In the genomic region with DNA sequence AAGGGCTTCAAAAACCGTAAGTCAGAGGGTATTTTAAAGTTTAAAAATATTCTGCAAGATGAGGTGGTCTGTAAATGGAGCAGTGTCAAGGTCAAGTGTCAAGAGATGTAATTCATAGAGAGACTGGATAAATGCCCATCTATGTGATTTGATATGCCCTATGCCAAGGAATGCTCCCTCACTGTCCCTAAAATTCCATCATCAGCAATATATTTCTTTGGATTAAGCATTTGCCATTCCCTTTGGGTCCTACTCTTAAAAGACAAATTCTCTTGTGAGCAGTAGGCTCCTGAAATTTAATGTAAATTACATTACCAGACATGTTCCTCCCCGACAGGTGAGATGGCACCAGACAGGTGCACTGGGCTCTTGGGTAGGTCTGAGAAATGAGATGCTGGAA, we compare ENCODE assay signal across 21 cellular contexts. TPM values are rescaled to one million over a fixed set of nuclear protein-coding genes. Genes with fewer than 3 reads are reported as not detected.
DNase-seq lines count a peak whose midpoint lies in the region; ATAC-seq, FAIRE-seq and TF ChIP-seq lines count a peak whose summit lies in the region.
"Had no signal": no experiment of that assay in that cellular context is flagged by ENCODE, and none has a peak within 500 bp of the region (broad histone marks: within the 10 kb centered on the region; RNA-seq: fewer than 3 reads in every experiment).

No MANE protein-coding gene starts in this region.

- no peak overlapping the region for H4K5ac ChIP-seq in H9 (ENCODE audit: insufficient read length, low read depth, low read length)

- H3K9ac ChIP-seq in H9 (ENCODE audit: extremely low read depth, insufficient read length, low read length) (no peak overlapping the region), K562 (ENCODE audit: insufficient read depth in 1 of 2, low read depth in 2 of 2, low read length in 2 of 2) (no peak overlapping the region)

- no TSS peak for BruUV-seq in K562 (replicated peaks; lab: Mats Ljungman, UMichigan)

- H2AK5ac ChIP-seq in H9 (ENCODE audit: insufficient read length, low read length), result no peak overlapping the region

- no peak overlapping the region for H3K23ac ChIP-seq in H9 (ENCODE audit: insufficient read length, low read depth, low read length)

- in situ Hi-C loops in K562 (cut with MboI), result no loop called here

- intact Hi-C loops in K562 (cut with micrococcal nuclease), result no loop called here
- intact Hi-C loops in upper lobe of right lung (cut with DNase I), result no loop called here

- H2BK20ac ChIP-seq in H9 (ENCODE audit: low read depth, low read length, poor library complexity, severe bottlenecking), result no peak overlapping the region

- no peak overlapping the region for H2BK15ac ChIP-seq in H9 (ENCODE audit: low read depth, low read length)

- no peaks in the 10 kb centered on the region for H3K9me1 ChIP-seq in K562 (ENCODE audit: control insufficient read depth, insufficient read depth, low read length)

- H3K9me3 ChIP-seq in H9 (ENCODE audit: control insufficient read depth, low read depth, low read length), result no peaks in the 10 kb centered on the region
- no peaks in the 10 kb centered on the region for H3K9me3 ChIP-seq in K562 (replicated peaks; ENCODE audit: control insufficient read depth, insufficient read depth, low read depth, low read length)
- no peaks in the 10 kb centered on the region for H3K9me3 ChIP-seq in osteoblast (ENCODE audit: low read depth, low read length)
- no peaks in the 10 kb centered on the region for H3K9me3 ChIP-seq in upper lobe of right lung
- H3K9me3 ChIP-seq: HAP-1 had no signal

- TF ChIP-seq EP300 in K562 (IDR thresholded peaks at IDR 0.05; ENCODE audit: low read length), result no peak

- H3K27me3 ChIP-seq in H9 (ENCODE audit: insufficient read depth, low read length), result no peaks in the 10 kb centered on the region
- no peaks in the 10 kb centered on the region; a peak in 1 of 5 replicates for H3K27me3 ChIP-seq in K562 (ENCODE audit: control insufficient read depth in 2 of 2, insufficient read depth in 2 of 2, low read length in 2 of 2)
- H3K27me3 ChIP-seq in osteoblast (ENCODE audit: insufficient read depth, low read length), result no peaks in the 10 kb centered on the region
- no peaks in the 10 kb centered on the region for H3K27me3 ChIP-seq in upper lobe of right lung

- no peak for TF ChIP-seq POLR2A in K562 (conservative IDR thresholded peaks at IDR 0.05)

- H3K4me2 ChIP-seq in H9 (ENCODE audit: insufficient read depth, insufficient read length, low read length), result no peak overlapping the region
- no peak overlapping the region for H3K4me2 ChIP-seq in K562 (ENCODE audit: insufficient read depth, low read length)
- no peak overlapping the region for H3K4me2 ChIP-seq in osteoblast (ENCODE audit: insufficient read depth, low read length)

- DNase-seq in H9, result no peak
- no peak for DNase-seq in K562 (ENCODE audit: extremely low read depth in 1 of 4, low spot score in 3 of 4)
- DNase-seq in osteoblast (ENCODE audit: insufficient read length, low spot score, missing footprints), result peak; percentile 31
- DNase-seq in effector CD8-positive, alpha-beta T cell (lab: John Stamatoyannopoulos, UW), result no peak
- no peak for DNase-seq in D341Med (ENCODE audit: low spot score)
- DNase-seq in CD1c-positive myeloid dendritic cell (ENCODE audit: extremely low spot score), result no peak
- no peak for DNase-seq in upper lobe of right lung
- DNase-seq: AML-193; Calu3; CD8-positive, alpha-beta T cell; DMS 273 treated with DMSO at 0.1 percent for 48 hours; DMS53; DND-41; EL; GOT3; IMR-90; KBM-7 had no signal

- POLR2A ChIA-PET in K562 (lab: Yijun Ruan, JAX), result no interaction called here

- no peak for FAIRE-seq in K562 (lab: Jason Lieb, UNC)
- FAIRE-seq: A204.1, GM12878 had no signal

- no peak overlapping the region for H3K4me3 Mint-ChIP-seq in H9
- H3K4me3 Mint-ChIP-seq: CD8-positive, alpha-beta T cell had no signal

- H4K20me1 ChIP-seq in H9 (ENCODE audit: control insufficient read depth, insufficient read depth, insufficient read length), result no peaks in the 10 kb centered on the region
- H4K20me1 ChIP-seq in K562 (replicated peaks; ENCODE audit: control insufficient read depth, insufficient read depth, low read length), result no peaks in the 10 kb centered on the region
- no peaks in the 10 kb centered on the region for H4K20me1 ChIP-seq in osteoblast (ENCODE audit: insufficient read depth, low read length)

- H3K79me1 ChIP-seq in H9 (ENCODE audit: insufficient read depth, low read depth, low read length, poor library complexity, severe bottlenecking), result no peaks in the 10 kb centered on the region

- H3K4me1 Mint-ChIP-seq in H9, result peaks cover 26% of the 10 kb centered on the region in 2 experiments

- H3K9me3 Mint-ChIP-seq in H9, result no peaks in the 10 kb centered on the region
- H3K9me3 Mint-ChIP-seq: CD8-positive, alpha-beta T cell had no signal

- TF ChIP-seq RAD21 in K562 (CRISPR knock-in tag; conservative IDR thresholded peaks at IDR 0.05 in 1 of 2, IDR thresholded peaks at IDR 0.05 in 1 of 2), result no peak

- H3T11ph ChIP-seq in H9 (ENCODE audit: low read length), result no peak overlapping the region

- TF ChIP-seq CTCF in H9 (conservative IDR thresholded peaks at IDR 0.05), result no peak
- no peak for TF ChIP-seq CTCF in K562 (IDR thresholded peaks at IDR 0.05 in 2 of 3, conservative IDR thresholded peaks at IDR 0.05 in 1 of 3; ENCODE audit: insufficient read depth in 2 of 3, low read depth in 1 of 3, low read length in 3 of 3)
- TF ChIP-seq CTCF in osteoblast (IDR thresholded peaks at IDR 0.05; ENCODE audit: extremely low read depth, low read depth, low read length), result no peak
- no peak for TF ChIP-seq CTCF in upper lobe of right lung (IDR thresholded peaks at IDR 0.05)

- H3K18ac ChIP-seq in H9 (ENCODE audit: insufficient read length, low read depth, low read length), result peak overlapping the region; percentile 15

- no peak overlapping the region for H3K4ac ChIP-seq in H9 (ENCODE audit: low read depth, low read length)

- no peak overlapping the region for H2BK12ac ChIP-seq in H9 (ENCODE audit: insufficient read length, low read depth, low read length)

- H3K56ac ChIP-seq in H9 (ENCODE audit: insufficient read length, low read depth, low read length), result no peak overlapping the region

- CTCF ChIA-PET in K562 (lab: Yijun Ruan, JAX; ENCODE audit: low intra/inter-chr PET ratio), result no interaction called here

- no peaks in the 10 kb centered on the region for H3K79me2 ChIP-seq in H9 (ENCODE audit: insufficient read depth, low read length)
- H3K79me2 ChIP-seq in K562 (ENCODE audit: control insufficient read depth, insufficient read depth, low read length), result no peaks in the 10 kb centered on the region
- no peaks in the 10 kb centered on the region for H3K79me2 ChIP-seq in osteoblast (ENCODE audit: insufficient read depth, low read length)

- H3K27ac Mint-ChIP-seq in H9, result no peak overlapping the region
- H3K27ac Mint-ChIP-seq: CD8-positive, alpha-beta T cell had no signal

- no CpG with 5 or more reads among the region's 2 CpGs for WGBS in H9 (ENCODE audit: extremely low coverage, insufficient read length, low lambda C conversion rate)
- 38% methylated on average over 2 of the region's 2 CpGs for WGBS in K562 (ENCODE audit: insufficient coverage, low coverage, missing lambda C conversion rate)

- H4K91ac ChIP-seq in H9 (ENCODE audit: insufficient read length, low read depth, low read length), result no peak overlapping the region

- H3K36me3 Mint-ChIP-seq in H9 (ENCODE audit: insufficient read depth in 1 of 3, low read depth in 3 of 3), result no peaks in the 10 kb centered on the region
- H3K36me3 Mint-ChIP-seq: CD8-positive, alpha-beta T cell had no signal

- H3K36me3 ChIP-seq in K562 (ENCODE audit: control insufficient read depth, insufficient read depth, low read length) (no peaks in the 10 kb centered on the region), osteoblast (ENCODE audit: insufficient read depth, low read length) (no peaks in the 10 kb centered on the region), upper lobe of right lung (no peaks in the 10 kb centered on the region)
- H3K36me3 ChIP-seq: HAP-1 had no signal

- H3K14ac ChIP-seq in H9 (ENCODE audit: insufficient read depth, low read length), result no peak overlapping the region

- H3K27ac ChIP-seq in H9 (ENCODE audit: insufficient read length, low read depth, low read length) (no peak overlapping the region), K562 (ENCODE audit: extremely low read depth, low read depth, low read length) (no peak overlapping the region), osteoblast (ENCODE audit: low read depth, low read length) (no peak overlapping the region), upper lobe of right lung (no peak overlapping the region)
- H3K27ac ChIP-seq: HL-60 had no signal

- H3K27me3 Mint-ChIP-seq in H9 (ENCODE audit: low read depth), result peaks cover 7% of the 10 kb centered on the region; the same call in 1 of the 2 replicates

- H2AFZ ChIP-seq in H9 (ENCODE audit: low read length) (no peak overlapping the region), K562 (ENCODE audit: low read depth, low read length) (no peak overlapping the region), osteoblast (ENCODE audit: low read length) (no peak overlapping the region)

- H2BK5ac ChIP-seq in H9 (ENCODE audit: insufficient read length, low read length), result no peak overlapping the region

- no peaks in the 10 kb centered on the region for H3K4me1 ChIP-seq in H9 (ENCODE audit: insufficient read depth, low read length)
- H3K4me1 ChIP-seq in K562 (replicated peaks in 1 of 2; ENCODE audit: control insufficient read depth in 2 of 2, insufficient read depth in 2 of 2, low read length in 2 of 2), result peaks cover 6 to 14% of the 10 kb centered on the region in 2 experiments
- peaks cover 25% of the 10 kb centered on the region for H3K4me1 ChIP-seq in osteoblast (ENCODE audit: insufficient read depth, low read length)
- H3K4me1 ChIP-seq in upper lobe of right lung, result peaks cover 22% of the 10 kb centered on the region

- H4K8ac ChIP-seq in H9 (replicated peaks; ENCODE audit: insufficient read length, low read depth, low read length), result no peak overlapping the region

- ATAC-seq in K562 (no peak), upper lobe of right lung (no peak)
- ATAC-seq: CD8-positive, alpha-beta T cell; GM12878 had no signal

- H3K4me3 ChIP-seq in K562 (no peak overlapping the region), osteoblast (ENCODE audit: insufficient read depth, low read length) (no peak overlapping the region), upper lobe of right lung (no peak overlapping the region)
- H3K4me3 ChIP-seq: GM12878, HAP-1 had no signal

- H2BK120ac ChIP-seq in H9 (ENCODE audit: low read depth, low read length, poor library complexity, severe bottlenecking), result no peak overlapping the region

- peaks cover 8% of the 10 kb centered on the region for H3K23me2 ChIP-seq in H9 (ENCODE audit: insufficient read length, low read depth, low read length, poor library complexity, severe bottlenecking)

RNA-seq across cellular contexts. Expression of a gene that starts 16.0 kb away (rescaled TPM):
- 28.1 and 33.9 TPM in 2 replicates for total RNA-seq in H9 (2021)
- 20.9 and 54.0 TPM in 2 replicates for total RNA-seq in K562 (2011; cell fraction: chromatin; rRNA removed; ENCODE audit: low replicate concordance)
- 42.1 and 51.5 TPM in 2 replicates for total RNA-seq in K562 (2011; cell fraction: nucleolus; rRNA removed)
- 28.7 and 32.3 TPM in 2 replicates for total RNA-seq in K562 (2011; cell fraction: nucleoplasm; rRNA removed)
- 12.1 and 19.4 TPM in 2 replicates for total RNA-seq in K562 (2014; rRNA removed)
- 4.2 and 8.9 TPM in 2 replicates for total RNA-seq in K562 (2014; rRNA removed; fragmentation: Illumina TruSeq; extraction: Trizol)
- total RNA-seq in K562 (2015; rRNA removed; fragmentation: Illumina TruSeq; extraction: Trizol), result 0.54 and 1.1 TPM in 2 replicates
- 13.8 and 17.4 TPM in 2 replicates for total RNA-seq in K562 (2021)
- polyA plus RNA-seq in K562 (2011; rRNA removed), result 3.6 and 5.7 TPM in 2 replicates
- polyA plus RNA-seq in K562 (2011; cell fraction: cytosol; rRNA removed), result 3.7 and 20.6 TPM in 2 replicates
- 13.7 and 48.9 TPM in 2 replicates for polyA plus RNA-seq in K562 (2011; cell fraction: nucleus; rRNA removed)
- polyA plus RNA-seq in K562 (2012), result 8.3 and 9.7 TPM in 2 replicates
- polyA plus RNA-seq in K562 (2014; fragmentation: Illumina TruSeq; extraction: Trizol), result 8.2 and 12.8 TPM in 2 replicates
- polyA plus RNA-seq in K562 (2014; fragmentation: Nextera tagmentation; extraction: Ambion mirVana), result 1 to 10 TPM in 1 of 2 experiments, under 1 TPM in 1; 0.56 to 2.1 TPM
- polyA plus RNA-seq in K562 (2014; rRNA removed), result 11.6 and 14.8 TPM in 2 replicates
- 3.8 and 7.1 TPM in 2 replicates for polyA minus RNA-seq in K562 (2011; rRNA and poly(A)+ RNA removed)
- polyA minus RNA-seq in K562 (2011; cell fraction: cytosol; rRNA and poly(A)+ RNA removed), result 7.6 and 8.7 TPM in 2 replicates
- polyA minus RNA-seq in K562 (2011; cell fraction: nucleus; rRNA and poly(A)+ RNA removed), result 24.0 and 43.5 TPM in 2 replicates
- total RNA-seq in osteoblast, result 42.3 and 63.6 TPM in 2 replicates
- total RNA-seq in upper lobe of right lung, result 204 TPM
